1 cellular context compared by ENCODE assay signal in the genomic region with DNA sequence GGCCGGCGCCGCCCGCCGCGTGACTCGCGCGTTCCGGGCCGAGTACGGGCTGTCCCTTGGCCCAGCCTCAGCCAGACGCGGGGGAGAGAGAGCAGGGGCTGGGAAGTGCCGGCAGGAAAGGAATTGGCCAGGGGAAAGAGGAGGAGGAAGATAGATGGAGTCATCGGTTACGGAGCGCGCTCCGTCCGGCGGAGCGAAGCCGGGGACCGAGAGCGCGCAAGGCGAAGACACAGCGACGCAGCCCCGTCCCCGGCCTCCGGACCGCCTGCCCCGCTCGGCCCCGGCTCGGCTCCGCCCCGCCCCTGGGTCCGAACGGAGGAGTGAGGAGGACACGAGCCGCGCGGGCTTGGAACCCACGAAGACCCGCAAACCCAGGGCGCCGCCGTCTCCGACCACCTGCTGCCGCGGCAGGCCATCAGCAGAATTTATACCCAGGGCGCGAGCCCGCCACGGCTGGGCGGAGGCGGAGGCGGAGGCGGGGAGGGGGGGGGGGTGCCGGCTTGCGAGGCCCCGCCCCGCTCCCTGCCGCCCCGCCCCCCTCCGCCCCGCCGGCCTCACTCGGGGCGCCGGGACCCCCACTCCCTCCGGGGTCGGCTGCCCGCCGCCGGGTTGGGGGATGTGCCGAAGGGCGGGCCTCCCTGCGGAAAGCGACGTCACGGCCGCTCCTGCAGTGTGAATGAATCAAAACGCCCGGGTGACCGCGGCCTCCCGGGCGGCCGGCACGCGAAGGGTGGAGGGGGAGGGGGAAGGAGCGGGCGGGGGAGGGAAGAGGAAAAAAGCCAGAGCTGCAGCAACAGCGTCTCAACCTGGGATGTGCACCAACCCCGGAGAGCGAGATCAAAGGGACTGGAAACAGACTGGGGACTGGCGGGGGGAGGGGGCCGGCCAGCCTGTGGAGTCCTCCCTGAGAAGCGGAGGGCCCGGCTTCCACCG.
TF ChIP-seq lines count a peak whose summit lies in the region.

LHX4 (plus strand) TSS at position 782 of the 933 bp plus-strand sequence. CDS start 266 bp downstream, outside the sequence.

TF ChIP-seq in K562, 482 proteins besides CTCF, POLR2A, EP300 and RAD21 (continued from another document and continues in another):
- TF ChIP-seq ARID4B (CRISPR knock-in tag; IDR thresholded peaks at IDR 0.05) (no peak), PHTF2 (CRISPR knock-in tag; IDR thresholded peaks at IDR 0.05) (no peak), HDAC6 (IDR thresholded peaks at IDR 0.05; ENCODE audit: low read depth, low read length) (peak; percentile 55; the same call in 1 of the 2 replicates), JUND (IDR thresholded peaks at IDR 0.05; ENCODE audit: borderline replicate concordance, low read depth, low read length) (no peak), JUND (tag; IDR thresholded peaks at IDR 0.05; ENCODE audit: borderline replicate concordance, low read depth, low read length) (no peak), SP1 (CRISPR knock-in tag; IDR thresholded peaks at IDR 0.05) (no peak), STAT6 (CRISPR knock-in tag; IDR thresholded peaks at IDR 0.05) (no peak), ZNF512 (tag; IDR thresholded peaks at IDR 0.05) (no peak), TGIF2 (CRISPR knock-in tag; IDR thresholded peaks at IDR 0.05) (no peak), U2AF2 (optimal IDR thresholded peaks at IDR 0.05; ENCODE audit: low read depth, low read length) (no peak), SMC3 (conservative IDR thresholded peaks at IDR 0.05; ENCODE audit: insufficient read depth, low read depth, low read length) (no peak), NR2C2 (CRISPR knock-in tag; IDR thresholded peaks at IDR 0.05) (no peak), NR2C2 (tag; IDR thresholded peaks at IDR 0.05) (no peak), SNRNP70 (optimal IDR thresholded peaks at IDR 0.05; ENCODE audit: low read depth, low read length) (no peak), ZNF140 (CRISPR knock-in tag; IDR thresholded peaks at IDR 0.05) (no peak), CBFA2T2 (conservative IDR thresholded peaks at IDR 0.05) (no peak), RBBP5 (IDR thresholded peaks at IDR 0.05; ENCODE audit: borderline replicate concordance, insufficient read depth, low read length, poor library complexity, severe bottlenecking) (peak; percentile 30), TAL1 (IDR thresholded peaks at IDR 0.05) (no peak), GTF2F1 (IDR thresholded peaks at IDR 0.05; ENCODE audit: low read depth, low read length) (no peak), POLR2H (tag; IDR thresholded peaks at IDR 0.05; ENCODE audit: low read depth) (no peak), RFX1 (IDR thresholded peaks at IDR 0.05) (no peak), ZFX (CRISPR knock-in tag; IDR thresholded peaks at IDR 0.05) (peak; percentile 10), SAP30 (IDR thresholded peaks at IDR 0.05; ENCODE audit: borderline replicate concordance, insufficient read depth, low read depth, low read length, poor library complexity, severe bottlenecking) (no peak), ETS2 (tag; IDR thresholded peaks at IDR 0.05; ENCODE audit: borderline replicate concordance, poor library complexity, severe bottlenecking) (no peak), KDM2B (CRISPR knock-in tag; IDR thresholded peaks at IDR 0.05) (peak; percentile 53; the same call in 1 of the 2 replicates), RUNX1 (IDR thresholded peaks at IDR 0.05; ENCODE audit: low read depth) (no peak), NFE2 (IDR thresholded peaks at IDR 0.05; ENCODE audit: low read depth) (no peak), NR3C1 (CRISPR knock-in tag; IDR thresholded peaks at IDR 0.05) (no peak), ZBTB8A (IDR thresholded peaks at IDR 0.05; ENCODE audit: partially characterized antibody) (no peak), HMG20A (CRISPR knock-in tag; conservative IDR thresholded peaks at IDR 0.05) (no peak), MAFK (IDR thresholded peaks at IDR 0.05; ENCODE audit: low read length) (no peak), OTX1 (CRISPR knock-in tag; IDR thresholded peaks at IDR 0.05) (no peak), CCNT2 (IDR thresholded peaks at IDR 0.05; ENCODE audit: borderline replicate concordance, extremely low read depth, insufficient read length, low read depth, low read length) (peak; percentile 18), FOXJ2 (tag; IDR thresholded peaks at IDR 0.05) (no peak), ZBTB34 (CRISPR knock-in tag; IDR thresholded peaks at IDR 0.05) (no peak), ZFPM2 (CRISPR knock-in tag; IDR thresholded peaks at IDR 0.05) (no peak), CTCFL (IDR thresholded peaks at IDR 0.05; ENCODE audit: borderline replicate concordance, insufficient read depth, low read depth, low read length, poor library complexity, severe bottlenecking) (no peak), TRIM24 (IDR thresholded peaks at IDR 0.05) (no peak), MEIS2 (IDR thresholded peaks at IDR 0.05; ENCODE audit: partially characterized antibody) (no peak), ZC3H4 (CRISPR knock-in tag; IDR thresholded peaks at IDR 0.05; ENCODE audit: borderline replicate concordance) (0 out of 2 replicates have a peak, but pooled peaks have one; percentile 24), PHB (CRISPR knock-in tag; IDR thresholded peaks at IDR 0.05) (no peak), SOX6 (IDR thresholded peaks at IDR 0.05) (no peak), TBL1XR1 (IDR thresholded peaks at IDR 0.05; ENCODE audit: low read length in 2 of 2) (no peak), CHD2 (IDR thresholded peaks at IDR 0.05; ENCODE audit: low read depth, low read length) (0 out of 2 replicates have a peak, but pooled peaks have one; percentile 6), CREB1 (IDR thresholded peaks at IDR 0.05) (no peak), CREB1 (CRISPR knock-in tag; IDR thresholded peaks at IDR 0.05) (0 out of 2 replicates have a peak, but pooled peaks have one; percentile 13), TEAD2 (tag; IDR thresholded peaks at IDR 0.05) (no peak), ZNF830 (CRISPR knock-in tag; IDR thresholded peaks at IDR 0.05) (no peak), ZNF57 (CRISPR knock-in tag; IDR thresholded peaks at IDR 0.05) (no peak), ZNF764 (CRISPR knock-in tag; IDR thresholded peaks at IDR 0.05; ENCODE audit: low read depth) (no peak), MECOM (CRISPR knock-in tag; IDR thresholded peaks at IDR 0.05) (no peak)
- TF ChIP-seq, protein P1, sequence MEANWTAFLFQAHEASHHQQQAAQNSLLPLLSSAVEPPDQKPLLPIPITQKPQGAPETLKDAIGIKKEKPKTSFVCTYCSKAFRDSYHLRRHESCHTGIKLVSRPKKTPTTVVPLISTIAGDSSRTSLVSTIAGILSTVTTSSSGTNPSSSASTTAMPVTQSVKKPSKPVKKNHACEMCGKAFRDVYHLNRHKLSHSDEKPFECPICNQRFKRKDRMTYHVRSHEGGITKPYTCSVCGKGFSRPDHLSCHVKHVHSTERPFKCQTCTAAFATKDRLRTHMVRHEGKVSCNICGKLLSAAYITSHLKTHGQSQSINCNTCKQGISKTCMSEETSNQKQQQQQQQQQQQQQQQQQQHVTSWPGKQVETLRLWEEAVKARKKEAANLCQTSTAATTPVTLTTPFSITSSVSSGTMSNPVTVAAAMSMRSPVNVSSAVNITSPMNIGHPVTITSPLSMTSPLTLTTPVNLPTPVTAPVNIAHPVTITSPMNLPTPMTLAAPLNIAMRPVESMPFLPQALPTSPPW (CRISPR knock-in tag; IDR thresholded peaks at IDR 0.05) = peak; percentile 85
- TF ChIP-seq, protein P2, sequence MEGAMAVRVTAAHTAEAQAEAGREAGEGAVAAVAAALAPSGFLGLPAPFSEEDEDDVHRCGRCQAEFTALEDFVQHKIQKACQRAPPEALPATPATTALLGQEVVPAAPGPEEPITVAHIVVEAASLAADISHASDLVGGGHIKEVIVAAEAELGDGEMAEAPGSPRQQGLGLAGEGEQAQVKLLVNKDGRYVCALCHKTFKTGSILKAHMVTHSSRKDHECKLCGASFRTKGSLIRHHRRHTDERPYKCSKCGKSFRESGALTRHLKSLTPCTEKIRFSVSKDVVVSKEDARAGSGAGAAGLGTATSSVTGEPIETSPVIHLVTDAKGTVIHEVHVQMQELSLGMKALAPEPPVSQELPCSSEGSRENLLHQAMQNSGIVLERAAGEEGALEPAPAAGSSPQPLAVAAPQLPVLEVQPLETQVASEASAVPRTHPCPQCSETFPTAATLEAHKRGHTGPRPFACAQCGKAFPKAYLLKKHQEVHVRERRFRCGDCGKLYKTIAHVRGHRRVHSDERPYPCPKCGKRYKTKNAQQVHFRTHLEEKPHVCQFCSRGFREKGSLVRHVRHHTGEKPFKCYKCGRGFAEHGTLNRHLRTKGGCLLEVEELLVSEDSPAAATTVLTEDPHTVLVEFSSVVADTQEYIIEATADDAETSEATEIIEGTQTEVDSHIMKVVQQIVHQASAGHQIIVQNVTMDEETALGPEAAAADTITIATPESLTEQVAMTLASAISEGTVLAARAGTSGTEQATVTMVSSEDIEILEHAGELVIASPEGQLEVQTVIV (CRISPR knock-in tag; IDR thresholded peaks at IDR 0.05; ENCODE audit: borderline replicate concordance) = no peak
